In genomic region chr6:4281341-4282293, GRCh38 we compare ENCODE assay signal across 1 cellular context.
TF ChIP-seq lines count a peak whose summit lies in the region.

No MANE protein-coding gene starts in this region.

TF ChIP-seq in H1, 55 proteins besides CTCF, POLR2A, EP300 and RAD21 (continued from another document):
- no peak for TF ChIP-seq NRF1 (IDR thresholded peaks at IDR 0.05; ENCODE audit: low read depth, low read length)
- no peak for TF ChIP-seq GTF2F1 (IDR thresholded peaks at IDR 0.05; ENCODE audit: borderline replicate concordance, low read depth, low read length)
- TF ChIP-seq EZH2 (IDR thresholded peaks at IDR 0.05; ENCODE audit: low read depth, low read length, severe bottlenecking), result peak; percentile 33
- TF ChIP-seq CTBP2 (IDR thresholded peaks at IDR 0.05; ENCODE audit: borderline replicate concordance, insufficient read depth, insufficient read length, low read length), result no peak
- no peak for TF ChIP-seq POLR2AphosphoS5 (IDR thresholded peaks at IDR 0.05; ENCODE audit: low read depth, low read length)
- TF ChIP-seq ATF3 (IDR thresholded peaks at IDR 0.05; ENCODE audit: insufficient read depth, low read depth, low read length), result no peak
- TF ChIP-seq CEBPB (IDR thresholded peaks at IDR 0.05; ENCODE audit: low read depth, low read length), result peak; percentile 32; the same call in 1 of the 2 replicates
- TF ChIP-seq BACH1 (IDR thresholded peaks at IDR 0.05; ENCODE audit: low read length), result no peak
- TF ChIP-seq FOSL1 (IDR thresholded peaks at IDR 0.05; ENCODE audit: insufficient read depth, low read depth, low read length), result no peak
- TF ChIP-seq NANOG (IDR thresholded peaks at IDR 0.05; ENCODE audit: insufficient read depth, low read depth, low read length, poor library complexity, severe bottlenecking), result no peak
- no peak for TF ChIP-seq KDM5A (IDR thresholded peaks at IDR 0.05; ENCODE audit: low read length)
- TF ChIP-seq TAF7 (optimal IDR thresholded peaks at IDR 0.05; ENCODE audit: borderline replicate concordance, low read depth, low read length), result no peak
- TF ChIP-seq CHD7 (IDR thresholded peaks at IDR 0.05; ENCODE audit: insufficient replicate concordance, low read length), result no peak
- no peak for TF ChIP-seq BCL11A (IDR thresholded peaks at IDR 0.05; ENCODE audit: low read depth in 2 of 2, low read length in 2 of 2)
- TF ChIP-seq JUN (IDR thresholded peaks at IDR 0.05; ENCODE audit: low read depth, low read length), result no peak
- TF ChIP-seq YY1 (IDR thresholded peaks at IDR 0.05; ENCODE audit: low read depth, low read length), result no peak
- no peak for TF ChIP-seq SIN3A (conservative IDR thresholded peaks at IDR 0.05 in 1 of 2, IDR thresholded peaks at IDR 0.05 in 1 of 2; ENCODE audit: low read depth in 1 of 2, low read length in 2 of 2)
- peak; percentile 83 for TF ChIP-seq MAX (IDR thresholded peaks at IDR 0.05)
- TF ChIP-seq CHD1 (IDR thresholded peaks at IDR 0.05; ENCODE audit: low read depth, low read length), result no peak
- TF ChIP-seq ATF2 (IDR thresholded peaks at IDR 0.05; ENCODE audit: low read length), result no peak
- TF ChIP-seq KDM1A (IDR thresholded peaks at IDR 0.05; ENCODE audit: borderline replicate concordance, low read length), result peak; percentile 51; the same call in 1 of the 2 replicates
- no peak for TF ChIP-seq SRF (IDR thresholded peaks at IDR 0.05; ENCODE audit: low read depth, low read length)
- TF ChIP-seq SAP30 (IDR thresholded peaks at IDR 0.05; ENCODE audit: insufficient read depth, insufficient replicate concordance, low read length), result no peak
- no peak for TF ChIP-seq CBX5 (IDR thresholded peaks at IDR 0.05; ENCODE audit: low read depth, low read length)
- no peak for TF ChIP-seq SP2 (IDR thresholded peaks at IDR 0.05; ENCODE audit: low read length)
- TF ChIP-seq EGR1 (IDR thresholded peaks at IDR 0.05; ENCODE audit: borderline replicate concordance, low read depth, low read length), result no peak
- TF ChIP-seq TAF1 (IDR thresholded peaks at IDR 0.05; ENCODE audit: low read depth, low read length), result 0 out of 2 replicates have a peak, but pooled peaks have one; percentile 24
- TF ChIP-seq SIX5 (IDR thresholded peaks at IDR 0.05; ENCODE audit: low read depth, low read length), result no peak
- TF ChIP-seq RFX5 (IDR thresholded peaks at IDR 0.05; ENCODE audit: borderline replicate concordance, low read depth, low read length), result no peak
- TF ChIP-seq SUZ12 (IDR thresholded peaks at IDR 0.05; ENCODE audit: low read length), result peak; percentile 64; the same call in 1 of the 2 replicates
- no peak for TF ChIP-seq HDAC6 (IDR thresholded peaks at IDR 0.05; ENCODE audit: low read depth, low read length)
- TF ChIP-seq PHF8 (conservative IDR thresholded peaks at IDR 0.05; ENCODE audit: low read depth, low read length), result no peak
- no peak for TF ChIP-seq GABPA (IDR thresholded peaks at IDR 0.05; ENCODE audit: borderline replicate concordance, insufficient read depth, low read length)
- TF ChIP-seq RNF2 (IDR thresholded peaks at IDR 0.05; ENCODE audit: borderline replicate concordance, low read depth, low read length, missing control alignments, poor library complexity, severe bottlenecking), result no peak
- no peak for TF ChIP-seq SP1 (IDR thresholded peaks at IDR 0.05; ENCODE audit: low read depth, low read length)
- no peak for TF ChIP-seq MAFK (IDR thresholded peaks at IDR 0.05; ENCODE audit: low read depth, low read length)
- 0 out of 4 replicates have a peak, but pooled peaks of 1 of the 2 experiments have one; percentile 2 for TF ChIP-seq HDAC2 (IDR thresholded peaks at IDR 0.05; ENCODE audit: borderline replicate concordance in 1 of 2, low read depth in 2 of 2, low read length in 2 of 2)
- TF ChIP-seq KDM4A (IDR thresholded peaks at IDR 0.05; ENCODE audit: low read depth, low read length, severe bottlenecking), result peak; percentile 66
- peak; percentile 92 for TF ChIP-seq E2F6 (IDR thresholded peaks at IDR 0.05)
- no peak for TF ChIP-seq RBBP5 (IDR thresholded peaks at IDR 0.05; ENCODE audit: borderline replicate concordance, low read depth, low read length)
- no peak for TF ChIP-seq BRCA1 (IDR thresholded peaks at IDR 0.05; ENCODE audit: low read depth, low read length)
- no peak for TF ChIP-seq TBP (IDR thresholded peaks at IDR 0.05; ENCODE audit: low read depth, low read length)
- no peak for TF ChIP-seq SP4 (IDR thresholded peaks at IDR 0.05; ENCODE audit: low read length)
- no peak for TF ChIP-seq CREB1 (IDR thresholded peaks at IDR 0.05)
- TF ChIP-seq TCF12 (IDR thresholded peaks at IDR 0.05; ENCODE audit: low read depth, low read length), result no peak
- TF ChIP-seq CBX8 (IDR thresholded peaks at IDR 0.05; ENCODE audit: borderline replicate concordance, low read depth, low read length), result no peak
- no peak for TF ChIP-seq TEAD4 (IDR thresholded peaks at IDR 0.05; ENCODE audit: low read depth, low read length)
- TF ChIP-seq USF2 (IDR thresholded peaks at IDR 0.05; ENCODE audit: low read length), result no peak
